Comparison of ENCODE assay signal across 8 cellular contexts in genomic region chr19:17931532-17932191, GRCh38.
DNase-seq lines count a peak whose midpoint lies in the region; ATAC-seq and TF ChIP-seq lines count a peak whose summit lies in the region.

No MANE protein-coding gene starts in this region.

- H3K27ac Mint-ChIP-seq in memory B cell, result no peak overlapping the region

- in situ Hi-C loops in ACHN (cut with HindIII; ENCODE audit: low pct_ligation_motif_present, low pct_unique_long_range_greater_than_20kb, low sequenced_read_pairs), result no loop called here
- in situ Hi-C loops in astrocyte of the cerebellum (cut with HindIII; ENCODE audit: low sequenced_read_pairs), result no loop called here

- no peaks in the 10 kb centered on the region for H3K4me1 ChIP-seq in HEK293 (ENCODE audit: control insufficient read depth, insufficient read depth, low read length)

- H3K36me3 ChIP-seq in HEK293 (ENCODE audit: control insufficient read depth in 2 of 2, insufficient read depth in 1 of 2, low read length in 2 of 2), result peaks cover 0 to 4% of the 10 kb centered on the region in 2 experiments; a peak in 2 of 3 replicates

- no peak for TF ChIP-seq CTCF in HEK293 (tag by site-specific recombination; IDR thresholded peaks at IDR 0.05)
- no peak for TF ChIP-seq CTCF in astrocyte of the cerebellum (IDR thresholded peaks at IDR 0.05; ENCODE audit: low read depth, low read length, missing control alignments)

- ATAC-seq in memory B cell (ENCODE audit: low read depth), result no peak
- no peak for ATAC-seq in HG02759 (IDR thresholded peaks at IDR 0.05; ENCODE audit: unreplicated experiment)
- no peak for ATAC-seq in HG03342 (IDR thresholded peaks at IDR 0.05; ENCODE audit: unreplicated experiment)

- no peak overlapping the region for H3K27ac ChIP-seq in HEK293 (ENCODE audit: extremely low read depth, low read depth, low read length)

- peaks cover 6% of the 10 kb centered on the region for H3K36me3 Mint-ChIP-seq in memory B cell

- peaks cover 2% of the 10 kb centered on the region for H3K27me3 Mint-ChIP-seq in memory B cell

- H3K4me3 Mint-ChIP-seq in memory B cell, result peak overlapping the region; percentile 47

- CTCF ChIA-PET in HEK293 (lab: Yijun Ruan, JAX), result interaction anchor here (0.6 to 3.2 kb wide), 8 partner anchors 20 to 171 kb away, joined by 3 to 25 read pairs (median 4); partner anchors contain the start of gene RPL18A

- no peaks in the 10 kb centered on the region for H3K9me3 Mint-ChIP-seq in memory B cell

- no peak overlapping the region for H3K4me3 ChIP-seq in HEK293 (ENCODE audit: low read depth, low read length)
- H3K4me3 ChIP-seq in astrocyte of the cerebellum (ENCODE audit: low read depth, low read length), result peak overlapping the region; percentile 81

- no peaks in the 10 kb centered on the region for H3K9me3 ChIP-seq in HEK293 (ENCODE audit: control insufficient read depth, insufficient read depth, low read depth, low read length)

- H3K4me1 Mint-ChIP-seq in memory B cell, result peaks cover 13% of the 10 kb centered on the region

- POLR2A ChIA-PET in HEK293 (lab: Yijun Ruan, JAX), result interaction anchor here (0.6 to 4.8 kb wide), 5 partner anchors 61 to 460 kb away, joined by 4 to 86 read pairs (median 7); partner anchors contain the start of gene RPL18A

- DNase-seq in ACHN, result peak; percentile 20
- DNase-seq in astrocyte of the cerebellum (ENCODE audit: low read depth), result no peak
- DNase-seq in memory B cell (ENCODE audit: low spot score in 2 of 2), result no peak
- DNase-seq in NCI-H510A treated with DMSO at 0.1 percent for 48 hours (lab: John Stamatoyannopoulos, UW), result no peak
- no peak for DNase-seq in OCI-M2 (lab: John Stamatoyannopoulos, UW; ENCODE audit: unreplicated experiment)

TF ChIP-seq in HEK293, 187 proteins besides CTCF, POLR2A, EP300 and RAD21:
- TF ChIP-seq ZNF341 (tag by site-specific recombination; IDR thresholded peaks at IDR 0.05; ENCODE audit: low read depth) (0 out of 2 replicates have a peak, but pooled peaks have one; percentile 15), ZNF629 (tag by site-specific recombination; IDR thresholded peaks at IDR 0.05) (no peak)
